ENCODE assay signal across 8 cellular contexts in the genomic region with DNA sequence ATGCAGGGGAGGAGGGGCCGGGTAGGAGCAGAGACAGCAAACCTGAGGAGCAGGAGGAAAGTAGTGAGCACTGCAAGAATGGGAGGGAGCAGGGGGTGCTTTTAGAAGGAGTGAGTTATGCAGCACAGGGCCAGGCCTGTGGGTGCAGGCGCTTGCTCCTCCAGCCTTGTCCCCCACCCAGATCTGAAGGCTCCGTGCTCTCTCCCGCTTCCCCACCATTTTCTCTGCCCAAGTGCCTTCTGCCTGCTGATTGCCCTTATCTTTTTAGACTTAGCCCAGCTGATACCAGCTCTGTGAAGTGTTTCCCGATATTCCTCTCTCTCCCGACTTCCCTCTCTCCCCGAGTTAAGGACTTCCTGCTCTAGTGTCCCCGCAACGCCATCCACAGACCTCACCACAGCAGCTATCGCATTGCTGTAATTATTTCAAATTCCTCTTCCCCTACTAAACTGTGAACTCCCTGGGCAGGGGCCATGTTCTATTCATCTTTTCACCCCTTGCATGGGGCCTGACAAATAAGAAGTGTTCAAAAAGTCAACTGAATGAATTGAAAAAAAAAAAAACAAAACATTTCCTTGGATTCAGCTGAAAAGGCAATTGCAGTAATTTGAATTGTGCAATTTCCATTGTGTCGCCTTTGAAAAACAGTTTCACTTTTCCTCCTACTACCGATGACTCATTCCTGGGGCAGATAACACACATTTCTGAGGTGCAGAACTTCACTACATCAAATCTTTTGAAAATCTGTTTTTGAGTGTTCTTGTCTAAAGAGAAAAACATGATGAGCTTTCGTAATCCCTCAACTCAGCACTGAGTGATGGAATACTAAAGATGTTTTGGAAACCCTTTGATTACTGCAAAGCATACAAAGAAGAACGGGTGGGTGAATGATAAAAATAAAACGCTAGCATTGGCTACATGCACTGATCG.
DNase-seq lines count a peak whose midpoint lies in the region; TF ChIP-seq lines count a peak whose summit lies in the region.

No MANE protein-coding gene starts in this region.

- no peaks in the 10 kb centered on the region for H3F3A ChIP-seq in SK-N-SH (replicated peaks; ENCODE audit: insufficient read depth)

- no peak for TF ChIP-seq RAD21 in SK-N-SH (IDR thresholded peaks at IDR 0.05; ENCODE audit: low read length)

- H3K27ac ChIP-seq in SK-N-SH (ENCODE audit: low read depth in 2 of 2, low read length in 1 of 2) (peak overlapping the region; percentile 6 to 31; a peak in 1 of 4 replicates), tibial artery (peak overlapping the region; percentile 15 to 22)

- H2AFZ ChIP-seq in SK-N-SH (ENCODE audit: low read depth) = peak overlapping the region; percentile 60; the same call in 1 of the 2 replicates

- H3K27me3 ChIP-seq in SK-N-SH (ENCODE audit: insufficient read depth) (no peaks in the 10 kb centered on the region), tibial artery (no peaks in the 10 kb centered on the region)

- no peak overlapping the region for H3K4me3 ChIP-seq in SK-N-SH (ENCODE audit: low read depth in 2 of 2, low read length in 1 of 2)
- peak overlapping the region; percentile 33 to 35 for H3K4me3 ChIP-seq in tibial artery

- TF ChIP-seq EP300 in SK-N-SH (IDR thresholded peaks at IDR 0.05; ENCODE audit: borderline replicate concordance in 1 of 2, low read depth in 1 of 2, low read length in 1 of 2) = no peak

- peak; percentile 30 for DNase-seq in activated naive CD4-positive, alpha-beta T cell treated with Interleukin-2 at 50 U/mL for 16 hours
- no peak for DNase-seq in activated naive CD4-positive, alpha-beta T cell (lab: John Stamatoyannopoulos, UW)
- no peak for DNase-seq in SK-N-SH
- peak; percentile 80 for DNase-seq in dermis blood vessel endothelial cell
- peak; percentile 85 for DNase-seq in lung microvascular endothelial cell (ENCODE audit: low read depth in 2 of 2)
- DNase-seq in tibial artery = peak in 1 of 2 donors; percentile 31
- no peak for DNase-seq in NCI-H1694 (lab: John Stamatoyannopoulos, UW)
- DNase-seq in NCI-H1436 treated with DMSO at 0.1 percent for 48 hours (lab: John Stamatoyannopoulos, UW) = no peak

- H3K4me1 ChIP-seq in SK-N-SH (ENCODE audit: control insufficient read depth in 1 of 2, insufficient read depth in 2 of 2, low read depth in 1 of 2, low read length in 1 of 2) (no peaks in the 10 kb centered on the region; a peak in 1 of 4 replicates), tibial artery (peaks cover 0 to 5% (median 0%) of the 10 kb centered on the region in 4 donors)

- H3K36me3 ChIP-seq in SK-N-SH (replicated peaks in 1 of 2; ENCODE audit: control insufficient read depth in 1 of 2, insufficient read depth in 2 of 2, low read length in 1 of 2) (no peaks in the 10 kb centered on the region), tibial artery (no peaks in the 10 kb centered on the region)

- no peaks in the 10 kb centered on the region for H3K9me2 ChIP-seq in SK-N-SH

- no peaks in the 10 kb centered on the region for H4K20me1 ChIP-seq in SK-N-SH (ENCODE audit: insufficient read depth)

- TF ChIP-seq CTCF in SK-N-SH (IDR thresholded peaks at IDR 0.05) = no peak
- no peak for TF ChIP-seq CTCF in tibial artery (IDR thresholded peaks at IDR 0.05)

- peak overlapping the region; percentile 59 for H3K4me2 ChIP-seq in SK-N-SH

- H3K9ac ChIP-seq in SK-N-SH = peak overlapping the region; percentile 19; the same call in 1 of the 2 replicates

- CTCF ChIA-PET in SK-N-SH (lab: Yijun Ruan, JAX) = interaction anchor here (3.6 to 13.7 kb wide), 4 partner anchors 90 to 176 kb away, joined by 40 to 237 read pairs (median 134); no protein-coding TSS in a partner anchor

- no peaks in the 10 kb centered on the region for H3K79me2 ChIP-seq in SK-N-SH (ENCODE audit: insufficient read depth)

- POLR2A ChIA-PET in SK-N-SH (lab: Yijun Ruan, JAX) = no interaction called here

- H3K9me3 ChIP-seq in SK-N-SH = no peaks in the 10 kb centered on the region
- H3K9me3 ChIP-seq in tibial artery = no peaks in the 10 kb centered on the region

- 76% methylated on average over 16 of the region's 16 CpGs for WGBS in SK-N-SH (ENCODE audit: low lambda C conversion rate)

- intact Hi-C loops in tibial artery (cut with DNase I; ENCODE audit: low total_unique reads) = loop anchor here (10.0 kb wide), 2 partner anchors 67 to 257 kb away; partner anchors contain the start of genes BMAL1 and BTBD10

TF ChIP-seq in SK-N-SH, 30 proteins besides CTCF, POLR2A, EP300 and RAD21:
- TF ChIP-seq, protein P1, sequence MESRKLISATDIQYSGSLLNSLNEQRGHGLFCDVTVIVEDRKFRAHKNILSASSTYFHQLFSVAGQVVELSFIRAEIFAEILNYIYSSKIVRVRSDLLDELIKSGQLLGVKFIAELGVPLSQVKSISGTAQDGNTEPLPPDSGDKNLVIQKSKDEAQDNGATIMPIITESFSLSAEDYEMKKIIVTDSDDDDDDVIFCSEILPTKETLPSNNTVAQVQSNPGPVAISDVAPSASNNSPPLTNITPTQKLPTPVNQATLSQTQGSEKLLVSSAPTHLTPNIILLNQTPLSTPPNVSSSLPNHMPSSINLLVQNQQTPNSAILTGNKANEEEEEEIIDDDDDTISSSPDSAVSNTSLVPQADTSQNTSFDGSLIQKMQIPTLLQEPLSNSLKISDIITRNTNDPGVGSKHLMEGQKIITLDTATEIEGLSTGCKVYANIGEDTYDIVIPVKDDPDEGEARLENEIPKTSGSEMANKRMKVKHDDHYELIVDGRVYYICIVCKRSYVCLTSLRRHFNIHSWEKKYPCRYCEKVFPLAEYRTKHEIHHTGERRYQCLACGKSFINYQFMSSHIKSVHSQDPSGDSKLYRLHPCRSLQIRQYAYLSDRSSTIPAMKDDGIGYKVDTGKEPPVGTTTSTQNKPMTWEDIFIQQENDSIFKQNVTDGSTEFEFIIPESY (IDR thresholded peaks at IDR 0.05; ENCODE audit: borderline replicate concordance, low read depth) = no peak
- TF ChIP-seq, protein P2, sequence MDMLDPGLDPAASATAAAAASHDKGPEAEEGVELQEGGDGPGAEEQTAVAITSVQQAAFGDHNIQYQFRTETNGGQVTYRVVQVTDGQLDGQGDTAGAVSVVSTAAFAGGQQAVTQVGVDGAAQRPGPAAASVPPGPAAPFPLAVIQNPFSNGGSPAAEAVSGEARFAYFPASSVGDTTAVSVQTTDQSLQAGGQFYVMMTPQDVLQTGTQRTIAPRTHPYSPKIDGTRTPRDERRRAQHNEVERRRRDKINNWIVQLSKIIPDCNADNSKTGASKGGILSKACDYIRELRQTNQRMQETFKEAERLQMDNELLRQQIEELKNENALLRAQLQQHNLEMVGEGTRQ (IDR thresholded peaks at IDR 0.05; ENCODE audit: borderline replicate concordance, low read depth, low read length) = no peak
- TF ChIP-seq TCF12 (IDR thresholded peaks at IDR 0.05) (peak; percentile 21; the same call in 1 of the 2 replicates), JUND (IDR thresholded peaks at IDR 0.05) (peak; percentile 55; the same call in 1 of the 2 replicates), FOSL2 (IDR thresholded peaks at IDR 0.05; ENCODE audit: borderline replicate concordance, low read depth) (peak; percentile 72; the same call in 1 of the 2 replicates), SMC3 (IDR thresholded peaks at IDR 0.05; ENCODE audit: low read depth, low read length) (0 out of 2 replicates have a peak, but pooled peaks have one; percentile 3)

Comparison
In these comparisons a context has a peak if more than half of its experiments do, and no peak if none do; other contexts are left out.
1. DNase-seq: peak in activated naive CD4-positive, alpha-beta T cell treated with Interleukin-2 at 50 U/mL for 16 hours (single experiment), dermis blood vessel endothelial cell (single experiment) and lung microvascular endothelial cell (2 of 2); none in activated naive CD4-positive, alpha-beta T cell (0 of 4), SK-N-SH (single experiment), NCI-H1694 (single experiment) and NCI-H1436 treated with DMSO at 0.1 percent for 48 hours (single experiment).
2. H3K4me3 ChIP-seq: peak in tibial artery (2 of 2); none in SK-N-SH (0 of 2).